ENCODE assay signal across 10 cellular contexts in the genomic region with DNA sequence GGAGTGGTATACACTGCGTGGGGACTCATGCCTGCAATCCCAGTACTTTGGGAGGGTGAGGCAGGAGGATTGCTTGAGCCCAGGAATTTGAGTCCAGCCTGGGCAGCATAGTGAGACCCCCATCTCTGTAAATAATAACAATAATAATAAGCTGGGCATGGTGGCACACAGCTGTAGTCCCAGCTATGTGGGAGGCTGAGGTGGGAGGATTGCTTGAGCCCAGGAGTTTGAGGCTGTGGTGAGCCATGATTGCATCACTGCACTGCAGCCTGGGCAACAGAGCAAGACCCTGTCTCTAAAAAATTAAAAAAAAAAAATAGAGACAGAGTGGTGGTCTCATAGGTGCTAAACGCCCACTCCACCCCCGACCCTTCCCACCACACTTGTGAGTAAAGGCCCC. TPM values are rescaled to one million over a fixed set of nuclear protein-coding genes. Genes with fewer than 3 reads are reported as not detected.
"Had no signal": no experiment of that assay in that cellular context is flagged by ENCODE, and none has a peak within 500 bp of the region (broad histone marks: within the 10 kb centered on the region; RNA-seq: fewer than 3 reads in every experiment).

No MANE protein-coding gene starts in this region.

RNA-seq across cellular contexts. Expression of a gene that starts 28.0 kb away (rescaled TPM):
- total RNA-seq: activated CD4-positive, alpha-beta memory T cell treated with anti-CD3 and anti-CD28 coated beads, Interleukin-2, amount 10 ng/mL, durations not matched to agents 7 days and 5 days; activated CD4-positive, alpha-beta T cell treated with anti-CD3 and anti-CD28 coated beads for 36 hours; activated CD4-positive, alpha-beta T cell treated with anti-CD3 and anti-CD28 coated beads, Interleukin-2, amount 10 ng/mL, durations not matched to agents 7 days and 5 days; activated CD8-positive, alpha-beta memory T cell treated with anti-CD3 and anti-CD28 coated beads, Interleukin-2, amount 10 ng/mL, durations not matched to agents 7 days and 5 days; activated CD8-positive, alpha-beta T cell treated with anti-CD3 and anti-CD28 coated beads, Interleukin-2, amount 10 ng/mL, durations not matched to agents 7 days and 5 days; activated naive CD8-positive, alpha-beta T cell treated with anti-CD3 and anti-CD28 coated beads, Interleukin-2, amount 10 ng/mL, durations not matched to agents 7 days and 5 days; activated T-helper 2 cell treated with anti-CD3 and anti-CD28 coated beads, Interferon-gamma antibody, Interleukin-2, Interleukin-4, amounts not matched to agents 10 μg/mL and 5 μg/mL and 100 μg/mL, durations not matched to agents 14 hours and 24 hours and 36 hours; T-helper 1 cell treated with Interleukin-12 subunit alpha and Interleukin-12 subunit beta and Interleukin-4 antibody, amounts not matched to agents 30 ng/mL and 1 ng/mL, for 36 hours; T-helper 17 cell; T-helper 2 cell treated with Interferon-gamma antibody and Interleukin-4, amounts not matched to agents 100 ng/mL and 5 ng/mL, for 36 hours had no signal
